Comparison of ENCODE assay signal across 2 cellular contexts in the genomic region with DNA sequence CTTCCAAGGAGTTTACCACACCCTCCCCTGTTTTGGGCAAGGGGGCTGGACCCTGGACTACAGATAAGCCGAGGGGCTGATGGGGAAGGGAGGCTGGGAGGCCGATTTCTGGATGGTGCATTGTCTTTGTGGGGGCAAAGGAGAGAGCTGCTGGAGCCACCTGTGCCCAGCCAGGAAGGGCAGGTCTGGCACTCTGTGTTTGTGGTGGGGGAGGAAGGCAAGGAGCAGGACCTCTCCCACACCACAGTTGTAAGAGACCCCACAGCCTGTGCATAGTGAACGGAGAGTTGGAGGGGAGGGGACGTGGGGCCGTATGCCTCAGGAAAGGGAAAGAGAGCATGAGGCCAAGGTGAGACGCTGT.
TF ChIP-seq lines count a peak whose summit lies in the region.

No MANE protein-coding gene starts in this region.

TF ChIP-seq in SK-N-SH, 30 proteins besides CTCF, POLR2A, EP300 and RAD21:
- TF ChIP-seq, protein P1, sequence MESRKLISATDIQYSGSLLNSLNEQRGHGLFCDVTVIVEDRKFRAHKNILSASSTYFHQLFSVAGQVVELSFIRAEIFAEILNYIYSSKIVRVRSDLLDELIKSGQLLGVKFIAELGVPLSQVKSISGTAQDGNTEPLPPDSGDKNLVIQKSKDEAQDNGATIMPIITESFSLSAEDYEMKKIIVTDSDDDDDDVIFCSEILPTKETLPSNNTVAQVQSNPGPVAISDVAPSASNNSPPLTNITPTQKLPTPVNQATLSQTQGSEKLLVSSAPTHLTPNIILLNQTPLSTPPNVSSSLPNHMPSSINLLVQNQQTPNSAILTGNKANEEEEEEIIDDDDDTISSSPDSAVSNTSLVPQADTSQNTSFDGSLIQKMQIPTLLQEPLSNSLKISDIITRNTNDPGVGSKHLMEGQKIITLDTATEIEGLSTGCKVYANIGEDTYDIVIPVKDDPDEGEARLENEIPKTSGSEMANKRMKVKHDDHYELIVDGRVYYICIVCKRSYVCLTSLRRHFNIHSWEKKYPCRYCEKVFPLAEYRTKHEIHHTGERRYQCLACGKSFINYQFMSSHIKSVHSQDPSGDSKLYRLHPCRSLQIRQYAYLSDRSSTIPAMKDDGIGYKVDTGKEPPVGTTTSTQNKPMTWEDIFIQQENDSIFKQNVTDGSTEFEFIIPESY (IDR thresholded peaks at IDR 0.05; ENCODE audit: borderline replicate concordance, low read depth): no peak
- no peak for TF ChIP-seq TAF1 (IDR thresholded peaks at IDR 0.05; ENCODE audit: borderline replicate concordance, low read depth, low read length)
- TF ChIP-seq, protein P2, sequence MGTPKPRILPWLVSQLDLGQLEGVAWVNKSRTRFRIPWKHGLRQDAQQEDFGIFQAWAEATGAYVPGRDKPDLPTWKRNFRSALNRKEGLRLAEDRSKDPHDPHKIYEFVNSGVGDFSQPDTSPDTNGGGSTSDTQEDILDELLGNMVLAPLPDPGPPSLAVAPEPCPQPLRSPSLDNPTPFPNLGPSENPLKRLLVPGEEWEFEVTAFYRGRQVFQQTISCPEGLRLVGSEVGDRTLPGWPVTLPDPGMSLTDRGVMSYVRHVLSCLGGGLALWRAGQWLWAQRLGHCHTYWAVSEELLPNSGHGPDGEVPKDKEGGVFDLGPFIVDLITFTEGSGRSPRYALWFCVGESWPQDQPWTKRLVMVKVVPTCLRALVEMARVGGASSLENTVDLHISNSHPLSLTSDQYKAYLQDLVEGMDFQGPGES (IDR thresholded peaks at IDR 0.05; ENCODE audit: low read depth, low read length): no peak
- TF ChIP-seq MEF2A (IDR thresholded peaks at IDR 0.05; ENCODE audit: borderline replicate concordance, low read depth): no peak
- TF ChIP-seq, protein P3, sequence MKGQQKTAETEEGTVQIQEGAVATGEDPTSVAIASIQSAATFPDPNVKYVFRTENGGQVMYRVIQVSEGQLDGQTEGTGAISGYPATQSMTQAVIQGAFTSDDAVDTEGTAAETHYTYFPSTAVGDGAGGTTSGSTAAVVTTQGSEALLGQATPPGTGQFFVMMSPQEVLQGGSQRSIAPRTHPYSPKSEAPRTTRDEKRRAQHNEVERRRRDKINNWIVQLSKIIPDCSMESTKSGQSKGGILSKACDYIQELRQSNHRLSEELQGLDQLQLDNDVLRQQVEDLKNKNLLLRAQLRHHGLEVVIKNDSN (IDR thresholded peaks at IDR 0.05; ENCODE audit: borderline replicate concordance, low read depth): no peak
- no peak for TF ChIP-seq SMC3 (IDR thresholded peaks at IDR 0.05; ENCODE audit: low read depth, low read length)
- TF ChIP-seq, protein P4, sequence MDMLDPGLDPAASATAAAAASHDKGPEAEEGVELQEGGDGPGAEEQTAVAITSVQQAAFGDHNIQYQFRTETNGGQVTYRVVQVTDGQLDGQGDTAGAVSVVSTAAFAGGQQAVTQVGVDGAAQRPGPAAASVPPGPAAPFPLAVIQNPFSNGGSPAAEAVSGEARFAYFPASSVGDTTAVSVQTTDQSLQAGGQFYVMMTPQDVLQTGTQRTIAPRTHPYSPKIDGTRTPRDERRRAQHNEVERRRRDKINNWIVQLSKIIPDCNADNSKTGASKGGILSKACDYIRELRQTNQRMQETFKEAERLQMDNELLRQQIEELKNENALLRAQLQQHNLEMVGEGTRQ (IDR thresholded peaks at IDR 0.05; ENCODE audit: borderline replicate concordance, low read depth, low read length): no peak
- TF ChIP-seq YY1 (IDR thresholded peaks at IDR 0.05; ENCODE audit: low read depth): no peak
- TF ChIP-seq NFIC (IDR thresholded peaks at IDR 0.05; ENCODE audit: borderline replicate concordance): no peak
- no peak for TF ChIP-seq RFX5 (IDR thresholded peaks at IDR 0.05; ENCODE audit: low read length)
- TF ChIP-seq MXI1 (IDR thresholded peaks at IDR 0.05; ENCODE audit: low read depth, low read length): no peak
- no peak for TF ChIP-seq FOSL2 (IDR thresholded peaks at IDR 0.05; ENCODE audit: borderline replicate concordance, low read depth)

TF ChIP-seq in SK-N-SH treated with all-trans-retinoic acid at 6 μM for 48 hours, 23 proteins besides CTCF, POLR2A, EP300 and RAD21:
- TF ChIP-seq ZC3H10 (CRISPR knock-in tag; IDR thresholded peaks at IDR 0.05) (no peak), TCF4 (CRISPR knock-in tag; IDR thresholded peaks at IDR 0.05; ENCODE audit: borderline replicate concordance) (no peak), ARNTL (CRISPR knock-in tag; IDR thresholded peaks at IDR 0.05; ENCODE audit: borderline replicate concordance, low read depth) (no peak), SNAI2 (CRISPR knock-in tag; IDR thresholded peaks at IDR 0.05) (no peak), OSR1 (CRISPR knock-in tag; IDR thresholded peaks at IDR 0.05) (no peak), CSDC2 (CRISPR knock-in tag; IDR thresholded peaks at IDR 0.05) (no peak), ISL1 (CRISPR knock-in tag; IDR thresholded peaks at IDR 0.05) (no peak)
- TF ChIP-seq, protein P5, sequence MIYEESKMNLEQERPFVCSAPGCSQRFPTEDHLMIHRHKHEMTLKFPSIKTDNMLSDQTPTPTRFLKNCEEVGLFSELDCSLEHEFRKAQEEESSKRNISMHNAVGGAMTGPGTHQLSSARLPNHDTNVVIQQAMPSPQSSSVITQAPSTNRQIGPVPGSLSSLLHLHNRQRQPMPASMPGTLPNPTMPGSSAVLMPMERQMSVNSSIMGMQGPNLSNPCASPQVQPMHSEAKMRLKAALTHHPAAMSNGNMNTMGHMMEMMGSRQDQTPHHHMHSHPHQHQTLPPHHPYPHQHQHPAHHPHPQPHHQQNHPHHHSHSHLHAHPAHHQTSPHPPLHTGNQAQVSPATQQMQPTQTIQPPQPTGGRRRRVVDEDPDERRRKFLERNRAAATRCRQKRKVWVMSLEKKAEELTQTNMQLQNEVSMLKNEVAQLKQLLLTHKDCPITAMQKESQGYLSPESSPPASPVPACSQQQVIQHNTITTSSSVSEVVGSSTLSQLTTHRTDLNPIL (CRISPR knock-in tag; IDR thresholded peaks at IDR 0.05; ENCODE audit: low read depth): no peak
- TF ChIP-seq, protein P6, sequence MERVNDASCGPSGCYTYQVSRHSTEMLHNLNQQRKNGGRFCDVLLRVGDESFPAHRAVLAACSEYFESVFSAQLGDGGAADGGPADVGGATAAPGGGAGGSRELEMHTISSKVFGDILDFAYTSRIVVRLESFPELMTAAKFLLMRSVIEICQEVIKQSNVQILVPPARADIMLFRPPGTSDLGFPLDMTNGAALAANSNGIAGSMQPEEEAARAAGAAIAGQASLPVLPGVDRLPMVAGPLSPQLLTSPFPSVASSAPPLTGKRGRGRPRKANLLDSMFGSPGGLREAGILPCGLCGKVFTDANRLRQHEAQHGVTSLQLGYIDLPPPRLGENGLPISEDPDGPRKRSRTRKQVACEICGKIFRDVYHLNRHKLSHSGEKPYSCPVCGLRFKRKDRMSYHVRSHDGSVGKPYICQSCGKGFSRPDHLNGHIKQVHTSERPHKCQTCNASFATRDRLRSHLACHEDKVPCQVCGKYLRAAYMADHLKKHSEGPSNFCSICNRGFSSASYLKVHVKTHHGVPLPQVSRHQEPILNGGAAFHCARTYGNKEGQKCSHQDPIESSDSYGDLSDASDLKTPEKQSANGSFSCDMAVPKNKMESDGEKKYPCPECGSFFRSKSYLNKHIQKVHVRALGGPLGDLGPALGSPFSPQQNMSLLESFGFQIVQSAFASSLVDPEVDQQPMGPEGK (CRISPR knock-in tag; IDR thresholded peaks at IDR 0.05; ENCODE audit: borderline replicate concordance): no peak
- TF ChIP-seq, protein P7, sequence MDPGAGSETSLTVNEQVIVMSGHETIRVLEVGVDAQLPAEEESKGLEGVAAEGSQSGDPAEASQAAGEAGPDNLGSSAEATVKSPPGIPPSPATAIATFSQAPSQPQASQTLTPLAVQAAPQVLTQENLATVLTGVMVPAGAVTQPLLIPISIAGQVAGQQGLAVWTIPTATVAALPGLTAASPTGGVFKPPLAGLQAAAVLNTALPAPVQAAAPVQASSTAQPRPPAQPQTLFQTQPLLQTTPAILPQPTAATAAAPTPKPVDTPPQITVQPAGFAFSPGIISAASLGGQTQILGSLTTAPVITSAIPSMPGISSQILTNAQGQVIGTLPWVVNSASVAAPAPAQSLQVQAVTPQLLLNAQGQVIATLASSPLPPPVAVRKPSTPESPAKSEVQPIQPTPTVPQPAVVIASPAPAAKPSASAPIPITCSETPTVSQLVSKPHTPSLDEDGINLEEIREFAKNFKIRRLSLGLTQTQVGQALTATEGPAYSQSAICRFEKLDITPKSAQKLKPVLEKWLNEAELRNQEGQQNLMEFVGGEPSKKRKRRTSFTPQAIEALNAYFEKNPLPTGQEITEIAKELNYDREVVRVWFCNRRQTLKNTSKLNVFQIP (CRISPR knock-in tag; IDR thresholded peaks at IDR 0.05; ENCODE audit: borderline replicate concordance, low read depth): no peak
- TF ChIP-seq, protein P8, sequence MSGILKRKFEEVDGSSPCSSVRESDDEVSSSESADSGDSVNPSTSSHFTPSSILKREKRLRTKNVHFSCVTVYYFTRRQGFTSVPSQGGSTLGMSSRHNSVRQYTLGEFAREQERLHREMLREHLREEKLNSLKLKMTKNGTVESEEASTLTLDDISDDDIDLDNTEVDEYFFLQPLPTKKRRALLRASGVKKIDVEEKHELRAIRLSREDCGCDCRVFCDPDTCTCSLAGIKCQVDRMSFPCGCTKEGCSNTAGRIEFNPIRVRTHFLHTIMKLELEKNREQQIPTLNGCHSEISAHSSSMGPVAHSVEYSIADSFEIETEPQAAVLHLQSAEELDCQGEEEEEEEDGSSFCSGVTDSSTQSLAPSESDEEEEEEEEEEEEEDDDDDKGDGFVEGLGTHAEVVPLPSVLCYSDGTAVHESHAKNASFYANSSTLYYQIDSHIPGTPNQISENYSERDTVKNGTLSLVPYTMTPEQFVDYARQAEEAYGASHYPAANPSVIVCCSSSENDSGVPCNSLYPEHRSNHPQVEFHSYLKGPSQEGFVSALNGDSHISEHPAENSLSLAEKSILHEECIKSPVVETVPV (CRISPR knock-in tag; IDR thresholded peaks at IDR 0.05): no peak
